In genomic region chr1:218480691-218481099, GRCh38 we compare ENCODE assay signal across 1 cellular context.
A peak's percentile ranks its signal among the peaks of the same experiment; 100 is the strongest.
TF ChIP-seq lines count a peak whose summit lies in the region.

No MANE protein-coding gene starts in this region.

TF ChIP-seq in IMR-90, 13 proteins besides CTCF, POLR2A, EP300 and RAD21:
- TF ChIP-seq MXI1 (IDR thresholded peaks at IDR 0.05; ENCODE audit: borderline replicate concordance, low read depth, low read length): no peak
- TF ChIP-seq CHD1 (IDR thresholded peaks at IDR 0.05; ENCODE audit: low read depth, low read length): no peak
- TF ChIP-seq RFX5 (IDR thresholded peaks at IDR 0.05; ENCODE audit: low read depth, low read length): no peak
- peak; percentile 20; the same call in 1 of the 2 replicates for TF ChIP-seq BHLHE40 (IDR thresholded peaks at IDR 0.05; ENCODE audit: low read depth, low read length)
- TF ChIP-seq CEBPB (IDR thresholded peaks at IDR 0.05; ENCODE audit: low read depth, low read length): peak; percentile 82
- peak; percentile 85 for TF ChIP-seq FOS (IDR thresholded peaks at IDR 0.05; ENCODE audit: low read depth, low read length)
- no peak for TF ChIP-seq ELK1 (IDR thresholded peaks at IDR 0.05; ENCODE audit: borderline replicate concordance, low read depth, low read length)
- no peak for TF ChIP-seq RCOR1 (IDR thresholded peaks at IDR 0.05; ENCODE audit: insufficient replicate concordance, low read length)
- no peak for TF ChIP-seq NFE2L2 (IDR thresholded peaks at IDR 0.05; ENCODE audit: low read depth, low read length)
- TF ChIP-seq SMC3 (IDR thresholded peaks at IDR 0.05; ENCODE audit: low read depth, low read length): 0 out of 2 replicates have a peak, but pooled peaks have one; percentile 2
- no peak for TF ChIP-seq MAZ (IDR thresholded peaks at IDR 0.05; ENCODE audit: borderline replicate concordance, low read depth, low read length)
- peak; percentile 17; the same call in 1 of the 2 replicates for TF ChIP-seq MAFK (IDR thresholded peaks at IDR 0.05; ENCODE audit: low read depth, low read length)
- TF ChIP-seq USF2 (IDR thresholded peaks at IDR 0.05; ENCODE audit: low read depth, low read length): no peak
